ENCODE assay signal across 38 cellular contexts in genomic region chr3:139197251-139197650, GRCh38.
"Had no signal": no experiment of that assay in that cellular context is flagged by ENCODE, and none has a peak within 500 bp of the region (broad histone marks: within the 10 kb centered on the region; RNA-seq: fewer than 3 reads in every experiment).

No MANE protein-coding gene starts in this region.

- H3K4me3 Mint-ChIP-seq: activated naive CD4-positive, alpha-beta T cell treated with anti-CD3 and anti-CD28 coated beads for 36 hours; activated naive CD4-positive, alpha-beta T cell treated with anti-CD3 and anti-CD28 coated beads, Interleukin-2, amount 10 ng/mL, durations not matched to agents 7 days and 5 days; activated naive CD4-positive, alpha-beta T cell treated with anti-CD3 and anti-CD28 coated beads, Interleukin-2, amount 50 U/mL, for 24 hours; activated naive CD8-positive, alpha-beta T cell; activated naive CD8-positive, alpha-beta T cell treated with anti-CD3 and anti-CD28 coated beads for 36 hours; activated naive CD8-positive, alpha-beta T cell treated with anti-CD3 and anti-CD28 coated beads, Interleukin-2, amount 10 ng/mL, durations not matched to agents 7 days and 5 days; activated naive CD8-positive, alpha-beta T cell treated with anti-CD3 and anti-CD28 coated beads, Interleukin-2, amount 50 U/mL, for 24 hours; activated T-cell treated with anti-CD3 and anti-CD28 coated beads, Interleukin-2, amount 50 U/mL, for 24 hours; activated T-cell treated with anti-CD3 and anti-CD28 coated beads, Interleukin-2, amount 50 U/mL, for 4 hours; activated T-cell treated with anti-CD3 and anti-CD28 coated beads, Interleukin-2, amount 50 U/mL, for 72 hours; activated T-helper 1 cell treated with anti-CD3 and anti-CD28 coated beads, Interleukin-12 subunit alpha, Interleukin-12 subunit beta, Interleukin-2, Interleukin-4 antibody, amounts not matched to agents 30 ng/mL and 10 ng/mL and 1 ng/mL, durations not matched to agents 14 hours and 24 hours and 36 hours; activated T-helper 17 cell treated with anti-CD3 and anti-CD28 coated beads, Interleukin-2, amount 50 U/mL, for 72 hours; brain; central memory CD8-positive, alpha-beta T cell had no signal

- DNase-seq: activated effector memory CD4-positive, alpha-beta T cell treated with anti-CD3 and anti-CD28 coated beads, Interleukin-2, amount 50 U/mL, for 16 hours; activated effector memory CD4-positive, alpha-beta T cell treated with Interleukin-2 at 50 U/mL for 16 hours; activated gamma-delta T cell; activated gamma-delta T cell treated with Interleukin-2 at 50 U/mL for 16 hours; activated naive CD4-positive, alpha-beta T cell; activated naive CD4-positive, alpha-beta T cell treated with anti-CD3 and anti-CD28 coated beads for 36 hours; activated naive CD4-positive, alpha-beta T cell treated with anti-CD3 and anti-CD28 coated beads, Interleukin-2, amount 10 ng/mL, durations not matched to agents 7 days and 5 days; activated naive CD4-positive, alpha-beta T cell treated with anti-CD3 and anti-CD28 coated beads, Interleukin-2, amount 50 U/mL, for 16 hours; activated naive CD4-positive, alpha-beta T cell treated with Interleukin-2 at 50 U/mL for 16 hours; activated naive CD8-positive, alpha-beta T cell treated with anti-CD3 and anti-CD28 coated beads for 36 hours; activated naive CD8-positive, alpha-beta T cell treated with anti-CD3 and anti-CD28 coated beads, Interleukin-2, amount 10 ng/mL, durations not matched to agents 7 days and 5 days; activated naive CD8-positive, alpha-beta T cell treated with anti-CD3 and anti-CD28 coated beads, Interleukin-2, amount 50 U/mL, for 24 hours; activated T-cell treated with anti-CD3 and anti-CD28 coated beads, Interleukin-2, amount 50 U/mL, for 1 hour; activated T-cell treated with anti-CD3 and anti-CD28 coated beads, Interleukin-2, amount 50 U/mL, for 24 hours; activated T-cell treated with anti-CD3 and anti-CD28 coated beads, Interleukin-2, amount 50 U/mL, for 4 hours; activated T-cell treated with anti-CD3 and anti-CD28 coated beads, Interleukin-2, amount 50 U/mL, for 48 hours; activated T-cell treated with anti-CD3 and anti-CD28 coated beads, Interleukin-2, amount 50 U/mL, for 72 hours; adrenal gland; amniotic stem cell; amygdala; anterior cingulate cortex; aorta; body of pancreas; brain microvascular endothelial cell; caudate nucleus; central memory CD4-positive, alpha-beta T cell; cerebellar nuclear complex had no signal

- H3K36me3 ChIP-seq: adrenal gland, ascending aorta, brain microvascular endothelial cell, breast epithelium, cardiac muscle cell had no signal

- H3K27me3 ChIP-seq: adrenal gland, ascending aorta, body of pancreas, brain microvascular endothelial cell, breast epithelium, cardiac muscle cell had no signal

- H3K36me3 Mint-ChIP-seq: activated naive CD4-positive, alpha-beta T cell treated with anti-CD3 and anti-CD28 coated beads, Interleukin-2, amount 10 ng/mL, durations not matched to agents 7 days and 5 days; activated naive CD4-positive, alpha-beta T cell treated with anti-CD3 and anti-CD28 coated beads, Interleukin-2, amount 50 U/mL, for 24 hours; activated naive CD8-positive, alpha-beta T cell; activated naive CD8-positive, alpha-beta T cell treated with anti-CD3 and anti-CD28 coated beads, Interleukin-2, amount 10 ng/mL, durations not matched to agents 7 days and 5 days; brain had no signal

- ATAC-seq: activated naive CD4-positive, alpha-beta T cell treated with anti-CD3 and anti-CD28 coated beads, Interleukin-2, amount 50 U/mL, for 72 hours; activated naive CD8-positive, alpha-beta T cell treated with anti-CD3 and anti-CD28 coated beads, Interleukin-2, amount 50 U/mL, for 24 hours; activated T-cell treated with anti-CD3 and anti-CD28 coated beads, Interleukin-2, amount 50 U/mL, for 4 hours; activated T-cell treated with anti-CD3 and anti-CD28 coated beads, Interleukin-2, amount 50 U/mL, for 72 hours; activated T-helper 17 cell treated with anti-CD3 and anti-CD28 coated beads, Interleukin-2, amount 50 U/mL, for 72 hours; body of pancreas had no signal

- H3K9me3 ChIP-seq: adrenal gland, body of pancreas had no signal

- H3K4me3 ChIP-seq: adrenal gland, ascending aorta, body of pancreas, breast epithelium, cardiac muscle cell had no signal

- H3K4me1 ChIP-seq: adrenal gland, ascending aorta, breast epithelium had no signal

- H3K27ac Mint-ChIP-seq: activated naive CD4-positive, alpha-beta T cell treated with anti-CD3 and anti-CD28 coated beads for 36 hours; activated naive CD4-positive, alpha-beta T cell treated with anti-CD3 and anti-CD28 coated beads, Interleukin-2, amount 10 ng/mL, durations not matched to agents 7 days and 5 days; activated naive CD4-positive, alpha-beta T cell treated with anti-CD3 and anti-CD28 coated beads, Interleukin-2, amount 50 U/mL, for 24 hours; activated naive CD4-positive, alpha-beta T cell treated with anti-CD3 and anti-CD28 coated beads, Interleukin-2, amount 50 U/mL, for 72 hours; activated naive CD8-positive, alpha-beta T cell; activated naive CD8-positive, alpha-beta T cell treated with anti-CD3 and anti-CD28 coated beads for 36 hours; activated naive CD8-positive, alpha-beta T cell treated with anti-CD3 and anti-CD28 coated beads, Interleukin-2, amount 10 ng/mL, durations not matched to agents 7 days and 5 days; activated naive CD8-positive, alpha-beta T cell treated with anti-CD3 and anti-CD28 coated beads, Interleukin-2, amount 50 U/mL, for 24 hours; activated T-cell treated with anti-CD3 and anti-CD28 coated beads, Interleukin-2, amount 50 U/mL, for 24 hours; activated T-cell treated with anti-CD3 and anti-CD28 coated beads, Interleukin-2, amount 50 U/mL, for 72 hours; activated T-helper 1 cell treated with anti-CD3 and anti-CD28 coated beads, Interleukin-12 subunit alpha, Interleukin-12 subunit beta, Interleukin-2, Interleukin-4 antibody, amounts not matched to agents 30 ng/mL and 10 ng/mL and 1 ng/mL, durations not matched to agents 14 hours and 24 hours and 36 hours; activated T-helper 17 cell treated with anti-CD3 and anti-CD28 coated beads, Interleukin-2, amount 50 U/mL, for 72 hours; activated T-helper 2 cell treated with anti-CD3 and anti-CD28 coated beads, Interferon-gamma antibody, Interleukin-2, Interleukin-4, amounts not matched to agents 10 μg/mL and 5 μg/mL and 100 μg/mL, durations not matched to agents 14 hours and 24 hours and 36 hours; brain had no signal

- H3K4me1 Mint-ChIP-seq: activated naive CD4-positive, alpha-beta T cell treated with anti-CD3 and anti-CD28 coated beads, Interleukin-2, amount 10 ng/mL, durations not matched to agents 7 days and 5 days; activated naive CD4-positive, alpha-beta T cell treated with anti-CD3 and anti-CD28 coated beads, Interleukin-2, amount 50 U/mL, for 24 hours; activated naive CD8-positive, alpha-beta T cell treated with anti-CD3 and anti-CD28 coated beads, Interleukin-2, amount 50 U/mL, for 24 hours; activated T-helper 17 cell treated with anti-CD3 and anti-CD28 coated beads, Interleukin-2, amount 50 U/mL, for 72 hours; brain; central memory CD8-positive, alpha-beta T cell had no signal

- H3K9me3 Mint-ChIP-seq: activated naive CD4-positive, alpha-beta T cell treated with anti-CD3 and anti-CD28 coated beads for 36 hours had no signal

- H3K27ac ChIP-seq: adrenal gland, ascending aorta, body of pancreas, brain microvascular endothelial cell, breast epithelium, cardiac muscle cell had no signal
